13 cellular contexts compared by ENCODE assay signal in genomic region chr7:29196191-29196590, GRCh38. TPM values are rescaled to one million over a fixed set of nuclear protein-coding genes. Genes with fewer than 3 reads are reported as not detected.
A peak's percentile ranks its signal among the peaks of the same experiment; 100 is the strongest.
DNase-seq lines count a peak whose midpoint lies in the region; ATAC-seq, FAIRE-seq and TF ChIP-seq lines count a peak whose summit lies in the region.
"Had no signal": no experiment of that assay in that cellular context is flagged by ENCODE, and none has a peak within 500 bp of the region (broad histone marks: within the 10 kb centered on the region; RNA-seq: fewer than 3 reads in every experiment).

No MANE protein-coding gene starts in this region.

- H3K9me3 ChIP-seq in Loucy (ENCODE audit: insufficient read depth, low read depth, low read length) (no peaks in the 10 kb centered on the region), pancreas (no peaks in the 10 kb centered on the region)
- H3K9me3 ChIP-seq: HAP-1, neutrophil, Peyer's patch had no signal

- H3K4me3 ChIP-seq in Loucy (ENCODE audit: low read length, poor library complexity, severe bottlenecking) (peak overlapping the region; percentile 79), pancreas (peak overlapping the region; percentile 6 to 91 (median 72))

- TF ChIP-seq CTCF in Loucy (conservative IDR thresholded peaks at IDR 0.05; ENCODE audit: low read length) (no peak), pancreas (IDR thresholded peaks at IDR 0.05) (no peak)

- H3K36me3 ChIP-seq in Loucy (ENCODE audit: insufficient read depth, low read length) (no peaks in the 10 kb centered on the region), pancreas (no peaks in the 10 kb centered on the region)
- H3K36me3 ChIP-seq: HAP-1, neutrophil, Peyer's patch had no signal

- 19 to 21% methylated on average over 4 of the region's 4 CpGs for WGBS in pancreas, 2 donors

- peaks cover 4% of the 10 kb centered on the region for H4K20me1 ChIP-seq in Loucy (ENCODE audit: insufficient read depth, low read length, poor library complexity, severe bottlenecking)

- ATAC-seq in pancreas (peak in 3 of 4 donors; percentile 4 to 9 (median 5)), HG02885 (IDR thresholded peaks at IDR 0.05; ENCODE audit: poor library complexity, unreplicated experiment) (no peak), GM18505 (IDR thresholded peaks at IDR 0.05; ENCODE audit: unreplicated experiment) (no peak)

- H3K4me2 ChIP-seq in Loucy (ENCODE audit: low read depth, low read length, poor library complexity, severe bottlenecking), result peak overlapping the region; percentile 98

- FAIRE-seq in pancreas (lab: Jason Lieb, UNC), result no peak

- H3K4me1 ChIP-seq in Loucy (ENCODE audit: insufficient read depth, low read length, poor library complexity, severe bottlenecking) (peaks cover 57% of the 10 kb centered on the region), pancreas (peaks cover 16 to 48% (median 26%) of the 10 kb centered on the region in 3 donors)
- H3K4me1 ChIP-seq: HAP-1 had no signal

- H3K79me2 ChIP-seq in Loucy (ENCODE audit: insufficient read depth, low read length), result peaks cover 56% of the 10 kb centered on the region

- intact Hi-C loops in pancreas (cut with DNase I), result loop anchor here in 2 of 3 donors (10.0 kb wide), 2 partner anchors 149 to 199 kb away; no protein-coding TSS in a partner anchor

- peak; percentile 32 for DNase-seq in NCI-H146 (lab: John Stamatoyannopoulos, UW)
- no peak for DNase-seq in NCI-H146 treated with DMSO at 0.1 percent for 48 hours (lab: John Stamatoyannopoulos, UW; ENCODE audit: unreplicated experiment)
- DNase-seq in cerebellar cortex (ENCODE audit: low spot score), result peak; percentile 82
- no peak for DNase-seq in pancreas
- no peak for DNase-seq in Kasumi-1 (lab: John Stamatoyannopoulos, UW)
- DNase-seq: NCI-H1048; stimulated activated CD4-positive, alpha-beta T cell treated with anti-CD3 and anti-CD28 coated beads, Interleukin-2, amount 100 ng/mL, for 24 hours had no signal

- H2AFZ ChIP-seq in Loucy (ENCODE audit: low read length), result no peak overlapping the region

- H3F3A ChIP-seq in Loucy (ENCODE audit: low read depth), result peaks cover 9% of the 10 kb centered on the region

- no peaks in the 10 kb centered on the region for H3K9me2 ChIP-seq in Loucy (replicated peaks; ENCODE audit: low read depth, low read length)

- no peak for TF ChIP-seq POLR2A in GM18505 (IDR thresholded peaks at IDR 0.05; ENCODE audit: borderline replicate concordance, extremely low read depth, insufficient read depth, insufficient read length)

- H3K9ac ChIP-seq in Loucy (ENCODE audit: low read depth, low read length, poor library complexity, severe bottlenecking), result peak overlapping the region; percentile 75

- H3K27me3 ChIP-seq in Loucy (ENCODE audit: insufficient read depth, low read length, poor library complexity, severe bottlenecking), result no peaks in the 10 kb centered on the region
- no peaks in the 10 kb centered on the region for H3K27me3 ChIP-seq in pancreas
- H3K27me3 ChIP-seq: Peyer's patch had no signal

- peak overlapping the region; percentile 38 to 96 (median 95) for H3K27ac ChIP-seq in pancreas
- H3K27ac ChIP-seq: neutrophil had no signal

RNA-seq across cellular contexts. Expression of gene CHN2, which starts 1.6 kb away (rescaled TPM):
- 10 to 100 TPM; 19.6 to 32.9 (median 24.0) TPM for total RNA-seq in pancreas
- polyA plus RNA-seq in pancreas, result 10 to 100 TPM in 1 of 2 donors, 1 to 10 TPM in 1; 8.2 to 12.8 TPM

RNA-seq across cellular contexts. Expression of gene CPVL, which starts 49.9 kb away (rescaled TPM):
- total RNA-seq in pancreas, result 10 to 100 TPM in 2 of 6 donors, 1 to 10 TPM in 4; 2.5 to 25.6 (median 4.9) TPM
- 1 to 10 TPM; 1.6 to 2.4 TPM for polyA plus RNA-seq in pancreas

Comparison
In these comparisons a context has a peak if more than half of its experiments do, and no peak if none do; other contexts are left out.
1. DNase-seq: peak in NCI-H146 (single experiment) and cerebellar cortex (single experiment); none in NCI-H146 treated with DMSO at 0.1 percent for 48 hours (single experiment), pancreas (0 of 6) and Kasumi-1 (0 of 2).
2. ATAC-seq: peak in pancreas (3 of 4); none in HG02885 (single experiment) and GM18505 (single experiment).